Comparison of ENCODE assay signal across 8 cellular contexts in genomic region chr21:39312112-39313041, GRCh38. TPM values are rescaled to one million over a fixed set of nuclear protein-coding genes. Genes with fewer than 3 reads are reported as not detected.
DNase-seq lines count a peak whose midpoint lies in the region; ATAC-seq and TF ChIP-seq lines count a peak whose summit lies in the region.

No MANE protein-coding gene starts in this region.

- WGBS in upper lobe of left lung, 2 donors, result 1 to 2% methylated on average over 15 to 37 of the region's 65 CpGs

- DNase-seq in NCI-H1694 (lab: John Stamatoyannopoulos, UW), result peak; percentile 94
- peak; percentile 51 for DNase-seq in amniotic stem cell (lab: John Stamatoyannopoulos, UW)
- peak; percentile 94 for DNase-seq in left cardiac atrium
- peak; percentile 93 to 99 (median 96) for DNase-seq in posterior cingulate gyrus
- peak; percentile 94 to 98 for DNase-seq in upper lobe of left lung

- H3K9me3 Mint-ChIP-seq in T-helper 1 cell treated with Interleukin-12 subunit alpha and Interleukin-12 subunit beta and Interleukin-4 antibody, amounts not matched to agents 30 μg/mL and 1 μg/mL, for 36 hours, result no peaks in the 10 kb centered on the region

- H3K36me3 ChIP-seq in upper lobe of left lung, result peaks cover 0 to 31% (median 8%) of the 10 kb centered on the region in 4 donors

- no peak for TF ChIP-seq CTCF in upper lobe of left lung (IDR thresholded peaks at IDR 0.05)

- peak overlapping the region; percentile 93 for H3K27ac Mint-ChIP-seq in T-helper 1 cell treated with Interleukin-12 subunit alpha and Interleukin-12 subunit beta and Interleukin-4 antibody, amounts not matched to agents 30 μg/mL and 1 μg/mL, for 36 hours

- H3K27ac ChIP-seq in upper lobe of left lung, result peak overlapping the region; percentile 92 to 98 (median 97)

- TF ChIP-seq POLR2A in GM15510 (IDR thresholded peaks at IDR 0.05; ENCODE audit: borderline replicate concordance, extremely low read depth, insufficient read length) (peak; percentile 23), upper lobe of left lung (IDR thresholded peaks at IDR 0.05) (peak in 1 of 4 donors; percentile 29)

- peak overlapping the region; percentile 90 to 95 (median 91) for H3K4me3 ChIP-seq in upper lobe of left lung

- H3K36me3 Mint-ChIP-seq in T-helper 1 cell treated with Interleukin-12 subunit alpha and Interleukin-12 subunit beta and Interleukin-4 antibody, amounts not matched to agents 30 μg/mL and 1 μg/mL, for 36 hours (ENCODE audit: low read depth), result peaks cover 11% of the 10 kb centered on the region

- H3K9me3 ChIP-seq in upper lobe of left lung, result no peaks in the 10 kb centered on the region

- ATAC-seq in HG02938 (IDR thresholded peaks at IDR 0.05; ENCODE audit: unreplicated experiment) (peak; percentile 66), left cardiac atrium (peak; percentile 87 to 90), upper lobe of left lung (ENCODE audit: low FRiP score in 2 of 2) (peak; percentile 93 to 97)

- H3K4me1 Mint-ChIP-seq in T-helper 1 cell treated with Interleukin-12 subunit alpha and Interleukin-12 subunit beta and Interleukin-4 antibody, amounts not matched to agents 30 μg/mL and 1 μg/mL, for 36 hours (ENCODE audit: low read depth), result peaks cover 25% of the 10 kb centered on the region

- H3K27me3 ChIP-seq in upper lobe of left lung, result no peaks in the 10 kb centered on the region

- no peak for TF ChIP-seq EP300 in upper lobe of left lung (IDR thresholded peaks at IDR 0.05)

- peaks cover 8 to 23% (median 15%) of the 10 kb centered on the region in 4 donors for H3K4me1 ChIP-seq in upper lobe of left lung

- no peaks in the 10 kb centered on the region for H3K27me3 Mint-ChIP-seq in T-helper 1 cell treated with Interleukin-12 subunit alpha and Interleukin-12 subunit beta and Interleukin-4 antibody, amounts not matched to agents 30 μg/mL and 1 μg/mL, for 36 hours (ENCODE audit: low read depth)

- peak overlapping the region; percentile 96 for H3K4me3 Mint-ChIP-seq in T-helper 1 cell treated with Interleukin-12 subunit alpha and Interleukin-12 subunit beta and Interleukin-4 antibody, amounts not matched to agents 30 μg/mL and 1 μg/mL, for 36 hours

- intact Hi-C loops in left cardiac atrium (cut with DNase I), result loop anchor here (2.0 to 10.0 kb wide), 4 partner anchors 35 to 132 kb away; partner anchors contain the start of genes HMGN1 (in 1 of the 2) and LCA5L (in 1 of the 2)
- intact Hi-C loops in posterior cingulate gyrus (cut with DNase I), result loop anchor here (1.0 to 5.0 kb wide), 4 partner anchors 36 to 130 kb away; partner anchors contain the start of genes HMGN1 and PSMG1

RNA-seq across cellular contexts. Expression of gene BRWD1, which starts 1.1 kb away (rescaled TPM):
- total RNA-seq in left cardiac atrium (10 to 100 TPM; 24.5 to 32.0 TPM), upper lobe of left lung (100 to 1,000 TPM in 1 of 6 donors, 10 to 100 TPM in 5; 23.4 to 144 (median 42.0) TPM)

RNA-seq across cellular contexts. Expression of gene HMGN1, which starts 36.5 kb away (rescaled TPM):
- 10 to 100 TPM; 73.2 to 78.2 TPM for total RNA-seq in left cardiac atrium
- total RNA-seq in upper lobe of left lung, result 100 to 1,000 TPM in 3 of 6 donors, 10 to 100 TPM in 3; 80.7 to 164 (median 115) TPM

Comparison
In these comparisons a context has a peak if more than half of its experiments do, and no peak if none do; other contexts are left out.
1. Peak in every context shown above with its lines: DNase-seq, ATAC-seq, H3K4me3 ChIP-seq and H3K27ac ChIP-seq.